27 cellular contexts compared by ENCODE assay signal in the genomic region with DNA sequence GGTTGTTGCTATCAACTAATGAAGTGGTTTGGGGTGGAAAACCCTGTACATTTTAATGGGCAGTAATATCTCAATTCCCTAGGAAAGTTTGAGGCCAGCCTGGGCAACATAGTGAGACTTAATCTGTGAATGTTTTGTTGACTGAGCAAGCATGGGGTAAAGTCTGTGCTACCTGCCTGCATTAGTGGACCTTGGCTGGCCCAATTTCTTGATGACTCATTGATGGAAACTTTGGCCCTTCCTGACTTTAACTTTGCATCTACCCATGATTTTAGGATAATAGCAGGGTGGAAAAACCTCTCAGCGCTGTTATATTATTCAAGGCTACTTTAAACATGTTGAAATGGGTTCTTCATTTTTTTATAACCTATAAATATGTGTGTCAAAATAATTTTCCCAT.
DNase-seq lines count a peak whose midpoint lies in the region; ATAC-seq, FAIRE-seq and TF ChIP-seq lines count a peak whose summit lies in the region.
"Had no signal": no experiment of that assay in that cellular context is flagged by ENCODE, and none has a peak within 500 bp of the region (broad histone marks: within the 10 kb centered on the region; RNA-seq: fewer than 3 reads in every experiment).

No MANE protein-coding gene starts in this region.

- no peak overlapping the region for H2BK12ac ChIP-seq in H1 (ENCODE audit: low read depth, low read length)

- TF ChIP-seq EP300 in H1 (IDR thresholded peaks at IDR 0.05; ENCODE audit: borderline replicate concordance in 1 of 2, low read depth in 2 of 2, low read length in 2 of 2): no peak

- no peak overlapping the region for H4K91ac ChIP-seq in H1 (replicated peaks; ENCODE audit: insufficient read length, low read length)

- no peak overlapping the region for H4K8ac ChIP-seq in H1 (ENCODE audit: extremely low read depth, insufficient read depth, low read length)

- no peak overlapping the region for H3K4me2 ChIP-seq in H1 (ENCODE audit: insufficient read depth in 1 of 2, low read depth in 2 of 2, low read length in 2 of 2)
- H3K4me2 ChIP-seq: BLaER1 had no signal

- no peak overlapping the region for H2AK5ac ChIP-seq in H1 (ENCODE audit: low read depth, low read length)

- no peak overlapping the region for H3K4ac ChIP-seq in H1 (replicated peaks; ENCODE audit: insufficient read length, low read depth, low read length)

- H3K79me2 ChIP-seq in H1 (ENCODE audit: control insufficient read depth in 1 of 2, insufficient read depth in 2 of 2, low read length in 2 of 2): no peaks in the 10 kb centered on the region

- no peak for TF ChIP-seq RAD21 in H1 (IDR thresholded peaks at IDR 0.05 in 1 of 2, conservative IDR thresholded peaks at IDR 0.05 in 1 of 2; ENCODE audit: low read depth in 2 of 2, low read length in 2 of 2)
- no peak for TF ChIP-seq RAD21 in liver (IDR thresholded peaks at IDR 0.05)

- H3K36me3 ChIP-seq in H1 (ENCODE audit: control insufficient read depth in 2 of 4, insufficient read depth in 4 of 4, low read length in 3 of 4) (no peaks in the 10 kb centered on the region; a peak in 1 of 8 replicates), liver (ENCODE audit: control insufficient read depth in 4 of 4, insufficient read depth in 3 of 4, low read depth in 1 of 4, low read length in 3 of 4) (no peaks in the 10 kb centered on the region)
- H3K36me3 ChIP-seq: BE2C, BLaER1 had no signal

- H2BK15ac ChIP-seq in H1 (ENCODE audit: low read length): no peak overlapping the region

- no peak overlapping the region for H3K23ac ChIP-seq in H1 (ENCODE audit: insufficient read length)

- no peak overlapping the region for H3K56ac ChIP-seq in H1 (replicated peaks; ENCODE audit: insufficient read length, low read depth, low read length)

- no peak overlapping the region for H3K9ac ChIP-seq in H1 (replicated peaks in 1 of 4; ENCODE audit: extremely low read depth in 1 of 4, low read depth in 3 of 4, low read length in 3 of 4)
- no peak overlapping the region for H3K9ac ChIP-seq in liver (ENCODE audit: low read depth in 1 of 2, low read length in 2 of 2)
- H3K9ac ChIP-seq: BLaER1 had no signal

- no peaks in the 10 kb centered on the region for H3K79me1 ChIP-seq in H1 (ENCODE audit: low read depth, low read length)

- CTCF ChIA-PET in H1 (lab: Charles Lee; ENCODE audit: partially characterized antibody): interaction anchor here (1.1 kb wide), 1 partner anchor 11 kb away, joined by 3 read pairs; no protein-coding TSS in a partner anchor

- H3K27me3 ChIP-seq in H1 (replicated peaks in 1 of 4; ENCODE audit: control insufficient read depth in 3 of 4, extremely low read depth in 1 of 4, insufficient read depth in 3 of 4, low read length in 3 of 4) (no peaks in the 10 kb centered on the region; a peak in 1 of 7 replicates), liver (ENCODE audit: control insufficient read depth in 4 of 4, insufficient read depth in 4 of 4, low read length in 3 of 4) (no peaks in the 10 kb centered on the region)
- H3K27me3 ChIP-seq: BE2C, BLaER1 had no signal

- H3K9me3 ChIP-seq in H1 (ENCODE audit: insufficient read depth in 2 of 2, low read depth in 1 of 2, low read length in 1 of 2): peaks cover 36 to 40% of the 10 kb centered on the region in 2 experiments
- H3K9me3 ChIP-seq in liver (ENCODE audit: control insufficient read depth in 4 of 4, low read length in 3 of 4): no peaks in the 10 kb centered on the region
- H3K9me3 ChIP-seq: BE2C had no signal

- no peak overlapping the region for H4K5ac ChIP-seq in H1 (ENCODE audit: insufficient read length, low read depth, low read length)

- H3K18ac ChIP-seq in H1 (ENCODE audit: extremely low read depth, low read length): no peak overlapping the region

- H2BK120ac ChIP-seq in H1 (replicated peaks; ENCODE audit: low read depth, low read length): no peak overlapping the region

- H3K4me1 ChIP-seq in H1 (replicated peaks in 1 of 4; ENCODE audit: control insufficient read depth in 3 of 4, insufficient read depth in 4 of 4, low read length in 3 of 4) (no peaks in the 10 kb centered on the region), liver (ENCODE audit: control insufficient read depth in 4 of 4, insufficient read depth in 4 of 4, low read length in 3 of 4) (no peaks in the 10 kb centered on the region)
- H3K4me1 ChIP-seq: BE2C, BLaER1 had no signal

- peaks cover 0 to 2% of the 10 kb centered on the region in 2 experiments for H4K20me1 ChIP-seq in H1 (replicated peaks in 1 of 2; ENCODE audit: control insufficient read depth in 1 of 2, insufficient read depth in 2 of 2, low read length in 2 of 2)
- H4K20me1 ChIP-seq: BLaER1 had no signal

- 82% methylated on average over 1 of the region's 1 CpG; no CpG with 5 or more reads in 1 of the 2 experiments for WGBS in H1 (ENCODE audit: extremely low coverage in 1 of 2, insufficient coverage in 1 of 2, insufficient read length in 1 of 2, insufficient replicate concordance in 2 of 2, low coverage in 1 of 2, low lambda C conversion rate in 2 of 2, missing lambda C conversion rate in 1 of 2), 2 experiments
- WGBS in liver: 99% methylated on average over 1 of the region's 1 CpG

- H3K23me2 ChIP-seq in H1 (ENCODE audit: low read depth, low read length): no peaks in the 10 kb centered on the region

- ATAC-seq in left lobe of liver (peak; percentile 65), HG02970 (IDR thresholded peaks at IDR 0.05; ENCODE audit: low FRiP score, unreplicated experiment) (no peak), GM18505 (IDR thresholded peaks at IDR 0.05; ENCODE audit: unreplicated experiment) (no peak)
- ATAC-seq: GM12878 had no signal

- no peak overlapping the region for H2BK20ac ChIP-seq in H1 (ENCODE audit: low read length)

- FAIRE-seq in H1 (lab: Jason Lieb, UNC): peak; percentile 13
- FAIRE-seq: A204.1, GM12878, GM12892, GM19239 had no signal

- POLR2A ChIA-PET in H1 (lab: Charles Lee; ENCODE audit: partially characterized antibody): interaction anchor here (0.6 to 2.4 kb wide), 5 partner anchors 12 to 18 kb away, joined by 3 to 8 read pairs (median 3); no protein-coding TSS in a partner anchor

- DNase-seq in H1 (ENCODE audit: low read depth in 1 of 2, low spot score in 2 of 2) (no peak), left lobe of liver (ENCODE audit: low spot score) (no peak), caudate nucleus (lab: John Stamatoyannopoulos, UW) (no peak), iPS-NIHi7 (ENCODE audit: extremely low spot score) (no peak)
- DNase-seq: 8988T; ACHN; BE2C; C1 segment of cervical spinal cord; CD4-positive, alpha-beta memory T cell; CD4-positive, CD25-positive, alpha-beta regulatory T cell; CD8-positive, alpha-beta memory T cell; COR-L47; DMS 273 treated with DMSO at 0.1 percent for 48 hours; DMS153; DMS53; DMS79; DND-41; EL; GDM1 had no signal

- no peak overlapping the region for H2AFZ ChIP-seq in H1 (ENCODE audit: low read length)

- TF ChIP-seq POLR2A in H1 (IDR thresholded peaks at IDR 0.05; ENCODE audit: control extremely low read depth in 1 of 2, low read depth in 2 of 2, low read length in 2 of 2) (peak in 1 of 2 experiments; percentile 29; a peak in 1 of 3 replicates), GM18505 (IDR thresholded peaks at IDR 0.05; ENCODE audit: borderline replicate concordance, extremely low read depth, insufficient read depth, insufficient read length) (no peak)

- H3K27ac ChIP-seq in H1 (ENCODE audit: low read depth, low read length) (no peak overlapping the region), liver (ENCODE audit: low read depth in 1 of 2, low read length in 2 of 2) (no peak overlapping the region), caudate nucleus (ENCODE audit: low read depth, low read length) (no peak overlapping the region)
- H3K27ac ChIP-seq: BLaER1 had no signal

- H3K14ac ChIP-seq in H1 (ENCODE audit: insufficient read length): no peak overlapping the region

- no peak for TF ChIP-seq CTCF in H1 (IDR thresholded peaks at IDR 0.05; ENCODE audit: control extremely low read depth in 1 of 3, insufficient read depth in 1 of 3, low read depth in 1 of 3, low read length in 3 of 3)
- no peak for TF ChIP-seq CTCF in liver (IDR thresholded peaks at IDR 0.05; ENCODE audit: low read depth, low read length, missing input control)

- H3K4me3 ChIP-seq in H1 (ENCODE audit: extremely low read depth in 1 of 4, insufficient read depth in 2 of 4, low read depth in 3 of 4, low read length in 4 of 4): no peak overlapping the region
- H3K4me3 ChIP-seq in liver (ENCODE audit: low read depth in 1 of 3, low read length in 3 of 3): no peak overlapping the region
- H3K4me3 ChIP-seq: BLaER1, GM12878 had no signal

- H2BK5ac ChIP-seq in H1 (ENCODE audit: low read depth, low read length): no peak overlapping the region

TF ChIP-seq in H1, 55 proteins besides CTCF, POLR2A, EP300 and RAD21 (continues in another document):
- TF ChIP-seq JUN (IDR thresholded peaks at IDR 0.05; ENCODE audit: low read depth, low read length): no peak
- no peak for TF ChIP-seq MAX (IDR thresholded peaks at IDR 0.05)
- no peak for TF ChIP-seq ASH2L (IDR thresholded peaks at IDR 0.05; ENCODE audit: low read length)
- no peak for TF ChIP-seq SUZ12 (IDR thresholded peaks at IDR 0.05; ENCODE audit: low read length)
- no peak for TF ChIP-seq NRF1 (IDR thresholded peaks at IDR 0.05; ENCODE audit: low read depth, low read length)
- TF ChIP-seq CBX8 (IDR thresholded peaks at IDR 0.05; ENCODE audit: borderline replicate concordance, low read depth, low read length): no peak

TF ChIP-seq in liver, 16 proteins besides CTCF, POLR2A, EP300 and RAD21:
- TF ChIP-seq HNF4A (conservative IDR thresholded peaks at IDR 0.05): peak; percentile 31 to 66
- peak; percentile 25 to 58 for TF ChIP-seq JUND (IDR thresholded peaks at IDR 0.05)
- no peak for TF ChIP-seq FOXA1 (IDR thresholded peaks at IDR 0.05)
- TF ChIP-seq, protein P1, sequence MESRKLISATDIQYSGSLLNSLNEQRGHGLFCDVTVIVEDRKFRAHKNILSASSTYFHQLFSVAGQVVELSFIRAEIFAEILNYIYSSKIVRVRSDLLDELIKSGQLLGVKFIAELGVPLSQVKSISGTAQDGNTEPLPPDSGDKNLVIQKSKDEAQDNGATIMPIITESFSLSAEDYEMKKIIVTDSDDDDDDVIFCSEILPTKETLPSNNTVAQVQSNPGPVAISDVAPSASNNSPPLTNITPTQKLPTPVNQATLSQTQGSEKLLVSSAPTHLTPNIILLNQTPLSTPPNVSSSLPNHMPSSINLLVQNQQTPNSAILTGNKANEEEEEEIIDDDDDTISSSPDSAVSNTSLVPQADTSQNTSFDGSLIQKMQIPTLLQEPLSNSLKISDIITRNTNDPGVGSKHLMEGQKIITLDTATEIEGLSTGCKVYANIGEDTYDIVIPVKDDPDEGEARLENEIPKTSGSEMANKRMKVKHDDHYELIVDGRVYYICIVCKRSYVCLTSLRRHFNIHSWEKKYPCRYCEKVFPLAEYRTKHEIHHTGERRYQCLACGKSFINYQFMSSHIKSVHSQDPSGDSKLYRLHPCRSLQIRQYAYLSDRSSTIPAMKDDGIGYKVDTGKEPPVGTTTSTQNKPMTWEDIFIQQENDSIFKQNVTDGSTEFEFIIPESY (IDR thresholded peaks at IDR 0.05): no peak
